11 cellular contexts compared by ENCODE assay signal in the genomic region with DNA sequence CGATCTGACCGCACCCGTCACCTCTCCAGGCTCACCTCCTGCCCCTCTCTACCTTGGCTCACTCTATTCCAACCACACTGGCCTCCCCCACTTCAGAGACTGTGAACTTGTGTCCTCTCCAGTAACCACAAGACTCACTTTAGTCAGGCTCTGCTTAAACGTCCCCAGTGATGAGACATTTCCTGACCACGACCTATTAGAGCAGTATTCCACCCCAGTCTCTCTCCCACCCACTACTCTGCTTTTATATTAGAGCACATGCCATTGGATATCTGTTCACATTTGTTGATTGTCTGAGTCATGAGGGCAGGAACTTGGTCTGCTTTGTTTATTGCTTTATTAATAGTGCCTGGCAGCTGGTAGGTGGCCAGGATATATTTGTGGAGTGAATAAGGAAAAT. TPM values are rescaled to one million over a fixed set of nuclear protein-coding genes. Genes with fewer than 3 reads are reported as not detected.
DNase-seq lines count a peak whose midpoint lies in the region; ATAC-seq and TF ChIP-seq lines count a peak whose summit lies in the region.
"Had no signal": no experiment of that assay in that cellular context is flagged by ENCODE, and none has a peak within 500 bp of the region (broad histone marks: within the 10 kb centered on the region; RNA-seq: fewer than 3 reads in every experiment).

No MANE protein-coding gene starts in this region.

- H3K27ac ChIP-seq in SJCRH30: peak overlapping the region; percentile 31; the same call in 1 of the 2 replicates

- no peaks in the 10 kb centered on the region for H3K27me3 ChIP-seq in SJCRH30

- no peaks in the 10 kb centered on the region for H3K9me3 Mint-ChIP-seq in glutamatergic neuron (ENCODE audit: unreplicated experiment)
- no peaks in the 10 kb centered on the region for H3K9me3 Mint-ChIP-seq in activated T-cell treated with anti-CD3 and anti-CD28 coated beads, Interleukin-2, amount 50 U/mL, for 24 hours
- H3K9me3 Mint-ChIP-seq: activated CD4-positive, alpha-beta memory T cell treated with anti-CD3 and anti-CD28 coated beads, Interleukin-2, amount 10 ng/mL, durations not matched to agents 7 days and 5 days had no signal

- TF ChIP-seq CTCF in AG09309 (IDR thresholded peaks at IDR 0.05; ENCODE audit: control insufficient read depth, insufficient read depth, low read depth, low read length, missing control alignments): no peak
- no peak for TF ChIP-seq CTCF in glutamatergic neuron (IDR thresholded peaks at IDR 0.05; ENCODE audit: partially characterized antibody, unreplicated experiment)

- no peaks in the 10 kb centered on the region for H3K27me3 Mint-ChIP-seq in glutamatergic neuron (ENCODE audit: unreplicated experiment)
- peaks cover 14% of the 10 kb centered on the region for H3K27me3 Mint-ChIP-seq in activated T-cell treated with anti-CD3 and anti-CD28 coated beads, Interleukin-2, amount 50 U/mL, for 24 hours

- H3K4me1 Mint-ChIP-seq in glutamatergic neuron (ENCODE audit: low read depth, unreplicated experiment): no peaks in the 10 kb centered on the region
- H3K4me1 Mint-ChIP-seq in activated T-cell treated with anti-CD3 and anti-CD28 coated beads, Interleukin-2, amount 50 U/mL, for 24 hours (ENCODE audit: low read depth): peaks cover 5% of the 10 kb centered on the region

- H3K36me3 ChIP-seq in SJCRH30: 0 out of 2 replicates have a peak, but pooled peaks cover 2% of the 10 kb centered on the region

- no peak overlapping the region for H3K4me3 Mint-ChIP-seq in glutamatergic neuron (ENCODE audit: unreplicated experiment)
- no peak overlapping the region for H3K4me3 Mint-ChIP-seq in activated T-cell treated with anti-CD3 and anti-CD28 coated beads, Interleukin-2, amount 50 U/mL, for 24 hours
- H3K4me3 Mint-ChIP-seq: activated CD4-positive, alpha-beta memory T cell treated with anti-CD3 and anti-CD28 coated beads, Interleukin-2, amount 10 ng/mL, durations not matched to agents 7 days and 5 days had no signal

- no peaks in the 10 kb centered on the region for H3K9me3 ChIP-seq in SJCRH30 (replicated peaks)

- DNase-seq in AG09309 (ENCODE audit: low read depth) (peak; percentile 44), SJCRH30 (peak; percentile 49 to 57), hepatic stellate cell (ENCODE audit: low spot score) (peak; percentile 63), glutamatergic neuron (no peak), NCI-H187 (lab: John Stamatoyannopoulos, UW) (no peak)
- no peak for DNase-seq in activated T-cell treated with anti-CD3 and anti-CD28 coated beads, Interleukin-2, amount 50 U/mL, for 24 hours
- DNase-seq: activated CD4-positive, alpha-beta memory T cell treated with anti-CD3 and anti-CD28 coated beads, Interleukin-2, amount 10 ng/mL, durations not matched to agents 7 days and 5 days; effector CD8-positive, alpha-beta T cell; NCI-H2171 had no signal

- ATAC-seq in HG02588 (IDR thresholded peaks at IDR 0.05; ENCODE audit: unreplicated experiment) (peak; percentile 50), HG03457 (IDR thresholded peaks at IDR 0.05; ENCODE audit: unreplicated experiment) (no peak)

- H3K36me3 Mint-ChIP-seq in glutamatergic neuron (ENCODE audit: unreplicated experiment): no peaks in the 10 kb centered on the region
- peaks cover 15% of the 10 kb centered on the region for H3K36me3 Mint-ChIP-seq in activated T-cell treated with anti-CD3 and anti-CD28 coated beads, Interleukin-2, amount 50 U/mL, for 24 hours (ENCODE audit: low read depth)

- no peak overlapping the region for H3K27ac Mint-ChIP-seq in glutamatergic neuron (ENCODE audit: unreplicated experiment)
- no peak overlapping the region for H3K27ac Mint-ChIP-seq in activated T-cell treated with anti-CD3 and anti-CD28 coated beads, Interleukin-2, amount 50 U/mL, for 24 hours
- H3K27ac Mint-ChIP-seq: activated CD4-positive, alpha-beta memory T cell treated with anti-CD3 and anti-CD28 coated beads, Interleukin-2, amount 10 ng/mL, durations not matched to agents 7 days and 5 days had no signal

- H3K4me3 ChIP-seq in AG09309 (ENCODE audit: control insufficient read depth, low read depth, low read length): no peak overlapping the region
- H3K4me3 ChIP-seq in SJCRH30: no peak overlapping the region

- H3K4me1 ChIP-seq in SJCRH30: peaks cover 35% of the 10 kb centered on the region

RNA-seq across cellular contexts. Expression of a gene that starts 20.1 kb away (rescaled TPM):
- 80.9 and 82.9 TPM in 2 replicates for total RNA-seq in SJCRH30 (2014; rRNA removed; shearing (Covaris generic))
- 64.4 TPM for total RNA-seq in glutamatergic neuron (ENCODE audit: unreplicated experiment)

RNA-seq across cellular contexts. Expression of a gene that starts 20.2 kb away (rescaled TPM):
- 16.9 and 19.9 TPM in 2 replicates for total RNA-seq in SJCRH30 (2014; rRNA removed; shearing (Covaris generic))
- total RNA-seq in glutamatergic neuron (ENCODE audit: unreplicated experiment): 17.7 TPM

RNA-seq across cellular contexts. Expression of a gene that starts 47.7 kb away (rescaled TPM):
- total RNA-seq in SJCRH30 (2014; rRNA removed; shearing (Covaris generic)): 11.1 and 13.1 TPM in 2 replicates
- 6.4 TPM for total RNA-seq in glutamatergic neuron (ENCODE audit: unreplicated experiment)

Comparison
In these comparisons a context has a peak if more than half of its experiments do, and no peak if none do; other contexts are left out.
1. DNase-seq: peak in AG09309 (single experiment), SJCRH30 (2 of 2) and hepatic stellate cell (single experiment); none in glutamatergic neuron (single experiment), NCI-H187 (0 of 2) and activated T-cell treated with anti-CD3 and anti-CD28 coated beads, Interleukin-2, amount 50 U/mL, for 24 hours (single experiment).